11 cellular contexts compared by ENCODE assay signal in the genomic region with DNA sequence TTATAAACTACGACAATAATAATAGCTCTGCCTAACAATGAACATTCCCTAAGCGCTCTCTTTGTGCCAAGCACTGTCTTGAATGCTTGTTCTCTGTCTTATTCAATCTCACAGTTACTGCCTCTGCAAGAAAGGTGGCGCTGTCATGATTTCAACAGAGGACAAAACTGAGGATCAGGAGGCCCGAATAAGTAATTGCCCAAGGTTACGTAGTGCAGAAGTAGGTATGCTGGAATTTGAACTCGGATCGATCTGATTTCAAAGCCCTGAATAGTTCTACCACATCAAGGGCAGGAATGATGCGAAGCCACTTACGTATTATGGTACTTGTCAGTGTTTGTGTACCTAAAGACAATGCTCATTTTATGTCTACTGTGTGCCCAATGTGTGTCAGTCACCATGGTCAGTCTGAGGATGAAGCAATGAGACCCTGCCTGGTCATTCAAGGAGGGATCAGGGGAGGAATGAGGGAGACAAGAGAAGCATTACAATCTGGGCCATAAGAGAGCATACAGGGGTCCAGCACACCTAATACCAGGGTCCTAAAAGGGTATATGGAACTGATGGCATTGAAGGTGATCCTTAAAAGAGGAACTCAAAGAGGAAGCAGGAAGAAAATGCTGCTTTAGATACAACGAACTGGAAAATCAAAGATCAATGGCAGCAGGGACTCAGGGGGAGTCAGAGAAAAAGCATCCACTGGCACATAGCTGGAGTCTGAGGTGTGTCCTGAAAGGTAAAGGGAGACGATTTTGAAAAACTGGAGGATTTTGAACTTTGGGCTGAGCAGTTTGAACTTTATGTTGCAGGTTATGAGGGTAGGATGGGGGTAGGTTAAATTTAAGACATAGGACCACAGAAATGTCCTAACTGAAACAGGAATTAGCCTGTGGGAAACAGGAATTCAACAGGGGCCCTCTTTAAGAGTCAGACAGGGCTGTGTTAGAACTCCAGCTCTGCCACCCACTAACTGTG.
DNase-seq lines count a peak whose midpoint lies in the region; ATAC-seq, FAIRE-seq and TF ChIP-seq lines count a peak whose summit lies in the region.
"Had no signal": no experiment of that assay in that cellular context is flagged by ENCODE, and none has a peak within 500 bp of the region (broad histone marks: within the 10 kb centered on the region; RNA-seq: fewer than 3 reads in every experiment).

No MANE protein-coding gene starts in this region.

- H3K9ac ChIP-seq in GM12878 (ENCODE audit: control insufficient read depth, insufficient read depth, low read length) = no peak overlapping the region
- H3K9ac ChIP-seq in kidney (ENCODE audit: low read length in 2 of 2) = no peak overlapping the region

- no peak overlapping the region for H2AFZ ChIP-seq in GM12878 (ENCODE audit: control insufficient read depth, low read depth, low read length)

- H3K9me3 ChIP-seq in HEK293 (ENCODE audit: control insufficient read depth, insufficient read depth, low read depth, low read length) (no peaks in the 10 kb centered on the region), GM12878 (replicated peaks; ENCODE audit: control insufficient read depth, insufficient read depth, low read length) (no peaks in the 10 kb centered on the region), kidney (ENCODE audit: control insufficient read depth in 1 of 2, low read length in 2 of 2) (no peaks in the 10 kb centered on the region)

- intact Hi-C loops in GM12878 (cut with micrococcal nuclease; ENCODE audit: unreplicated experiment) (no loop called here), kidney (cut with DNase I) (no loop called here)

- CTCF ChIA-PET in AG04449 (lab: Yijun Ruan, JAX) = interaction anchor here (1.0 to 1.4 kb wide), 3 partner anchors 9 to 15 kb away, joined by 3 to 6 read pairs (median 4); no protein-coding TSS in a partner anchor
- CTCF ChIA-PET in HEK293 (lab: Yijun Ruan, JAX) = interaction anchor here (0.6 to 1.5 kb wide), 9 partner anchors 10 to 1042 kb away, joined by 3 to 6 read pairs (median 3); no protein-coding TSS in a partner anchor
- CTCF ChIA-PET in GM12878 (lab: Yijun Ruan, JAX) = interaction anchor here (0.5 to 5.4 kb wide), 15 partner anchors 10 to 391 kb away, joined by 3 to 38 read pairs (median 4); no protein-coding TSS in a partner anchor

- DNase-seq in AG04449 (ENCODE audit: low read depth, low spot score) (no peak), GM12878 (ENCODE audit: low read depth, low spot score) (no peak), kidney (no peak), NCI-H226 (no peak), NCI-H1092 (lab: John Stamatoyannopoulos, UW) (no peak)
- DNase-seq: CD8-positive, alpha-beta memory T cell; NCI-H774 had no signal

- H3K4me3 ChIP-seq in AG04449 (ENCODE audit: low read depth, low read length) (no peak overlapping the region), HEK293 (ENCODE audit: low read depth, low read length) (no peak overlapping the region), GM12878 (no peak overlapping the region), kidney (ENCODE audit: low read length in 2 of 2) (no peak overlapping the region)

- POLR2A ChIA-PET in AG04449 (lab: Yijun Ruan, JAX) = no interaction called here
- POLR2A ChIA-PET in HEK293 (lab: Yijun Ruan, JAX) = no interaction called here
- POLR2A ChIA-PET in GM12878 (lab: Charles Lee) = no interaction called here

- H3K4me1 ChIP-seq in HEK293 (ENCODE audit: control insufficient read depth, insufficient read depth, low read length) (no peaks in the 10 kb centered on the region), GM12878 (ENCODE audit: control insufficient read depth, insufficient read depth, low read length) (no peaks in the 10 kb centered on the region), kidney (ENCODE audit: control insufficient read depth in 1 of 2, insufficient read depth in 1 of 2, low read depth in 1 of 2, low read length in 2 of 2) (peaks cover 0 to 2% of the 10 kb centered on the region in 2 donors)

- no TSS peak for BruUV-seq in GM12878 (replicated peaks; lab: Mats Ljungman, UMichigan)

- TF ChIP-seq CTCF in AG04449 (IDR thresholded peaks at IDR 0.05; ENCODE audit: insufficient read depth, low read length, missing control alignments) (peak; percentile 27), HEK293 (tag by site-specific recombination; IDR thresholded peaks at IDR 0.05) (no peak), GM12878 (IDR thresholded peaks at IDR 0.05 in 2 of 3, conservative IDR thresholded peaks at IDR 0.05 in 1 of 3; ENCODE audit: control insufficient read depth in 2 of 3, extremely low read depth in 1 of 3, insufficient read depth in 1 of 3, low read depth in 3 of 3, low read length in 3 of 3) (peak in 2 of 3 experiments; percentile 27 to 35; a peak in 3 of 6 replicates), kidney (IDR thresholded peaks at IDR 0.05; ENCODE audit: borderline replicate concordance, extremely low read depth, insufficient read depth) (peak; percentile 25)

- H3K27ac ChIP-seq in HEK293 (ENCODE audit: extremely low read depth, low read depth, low read length) (no peak overlapping the region), GM12878 (ENCODE audit: control insufficient read depth, insufficient read depth) (no peak overlapping the region), kidney (ENCODE audit: low read depth in 2 of 2, low read length in 2 of 2) (no peak overlapping the region)
- H3K27ac ChIP-seq: VCaP had no signal

- TF ChIP-seq EP300 in GM12878 (IDR thresholded peaks at IDR 0.05; ENCODE audit: borderline replicate concordance in 1 of 2, control insufficient read depth in 1 of 2, low read depth in 2 of 2, low read length in 2 of 2) = no peak

- 33% methylated on average over 11 of the region's 11 CpGs for WGBS in GM12878 (ENCODE audit: insufficient coverage, insufficient replicate concordance, low lambda C conversion rate, missing lambda C conversion rate)

- peak; percentile 7 for FAIRE-seq in GM12878 (lab: Jason Lieb, UNC)
- no peak for FAIRE-seq in kidney (lab: Jason Lieb, UNC)

- SMC1A ChIA-PET in GM12878 (lab: Charles Lee; ENCODE audit: uncharacterized antibody, unreplicated experiment) = interaction anchor here (1.1 to 5.6 kb wide), 5 partner anchors 11 to 321 kb away, joined by 4 to 55 read pairs (median 5); no protein-coding TSS in a partner anchor

- TF ChIP-seq RAD21 in GM12878 (IDR thresholded peaks at IDR 0.05; ENCODE audit: insufficient read depth, low read depth, low read length) = peak; percentile 31; the same call in 1 of the 2 replicates

- H3K4me2 ChIP-seq in GM12878 (ENCODE audit: control insufficient read depth, insufficient read depth) = no peak overlapping the region

- RAD21 ChIA-PET in GM12878 (lab: Charles Lee; ENCODE audit: unreplicated experiment) = interaction anchor here (0.8 to 1.8 kb wide), 5 partner anchors 141 to 395 kb away, joined by 3 to 7 read pairs (median 3); a partner anchor contains a TSS

- H3K36me3 ChIP-seq in HEK293 (ENCODE audit: control insufficient read depth in 2 of 2, insufficient read depth in 1 of 2, low read length in 2 of 2) = no peaks in the 10 kb centered on the region
- no peaks in the 10 kb centered on the region for H3K36me3 ChIP-seq in GM12878 (ENCODE audit: control insufficient read depth in 2 of 2, insufficient read depth in 2 of 2, low read length in 1 of 2)
- no peaks in the 10 kb centered on the region for H3K36me3 ChIP-seq in kidney (ENCODE audit: control insufficient read depth in 1 of 2, insufficient read depth in 2 of 2, low read length in 2 of 2)

- no peak for TF ChIP-seq POLR2A in GM12878 (IDR thresholded peaks at IDR 0.05; ENCODE audit: low read depth, low read length)

- ATAC-seq in GM12878 = peak; percentile 73
- ATAC-seq in HG02885 (IDR thresholded peaks at IDR 0.05; ENCODE audit: poor library complexity, unreplicated experiment) = no peak
- ATAC-seq in HG02938 (IDR thresholded peaks at IDR 0.05; ENCODE audit: unreplicated experiment) = no peak

- no peaks in the 10 kb centered on the region for H3K79me2 ChIP-seq in GM12878 (ENCODE audit: control insufficient read depth, insufficient read depth, low read length)

- no peaks in the 10 kb centered on the region for H4K20me1 ChIP-seq in GM12878 (ENCODE audit: control insufficient read depth, insufficient read depth)

- in situ Hi-C loops in GM12878 (cut with MboI) = no loop called here

- no peaks in the 10 kb centered on the region for H3K27me3 ChIP-seq in GM12878 (replicated peaks in 1 of 2; ENCODE audit: control insufficient read depth in 2 of 2, insufficient read depth in 2 of 2, low read length in 1 of 2)

TF ChIP-seq in HEK293, 187 proteins besides CTCF, POLR2A, EP300 and RAD21:
- TF ChIP-seq ZNF202 (tag by site-specific recombination; IDR thresholded peaks at IDR 0.05; ENCODE audit: borderline replicate concordance) (no peak), TRIM28 (IDR thresholded peaks at IDR 0.05; ENCODE audit: borderline replicate concordance, low read length) (peak; percentile 42; the same call in 1 of the 2 replicates), ZNF561 (tag by site-specific recombination; IDR thresholded peaks at IDR 0.05; ENCODE audit: borderline replicate concordance) (no peak), KLF7 (tag by site-specific recombination; IDR thresholded peaks at IDR 0.05; ENCODE audit: borderline replicate concordance) (no peak), ZNF214 (tag by site-specific recombination; IDR thresholded peaks at IDR 0.05; ENCODE audit: borderline replicate concordance) (no peak), ZNF670 (tag by site-specific recombination; IDR thresholded peaks at IDR 0.05; ENCODE audit: low read depth) (no peak)
TF ChIP-seq in HEK293: peak in this region for 1.

TF ChIP-seq in GM12878, 131 proteins besides CTCF, POLR2A, EP300 and RAD21:
- 0 out of 2 replicates have a peak, but pooled peaks have one; percentile 15 for TF ChIP-seq IKZF1 (conservative IDR thresholded peaks at IDR 0.05)
- TF ChIP-seq SIX5 (IDR thresholded peaks at IDR 0.05; ENCODE audit: low read depth, low read length, severe bottlenecking) = no peak
